Comparison of ENCODE assay signal across 14 cellular contexts in the genomic region with DNA sequence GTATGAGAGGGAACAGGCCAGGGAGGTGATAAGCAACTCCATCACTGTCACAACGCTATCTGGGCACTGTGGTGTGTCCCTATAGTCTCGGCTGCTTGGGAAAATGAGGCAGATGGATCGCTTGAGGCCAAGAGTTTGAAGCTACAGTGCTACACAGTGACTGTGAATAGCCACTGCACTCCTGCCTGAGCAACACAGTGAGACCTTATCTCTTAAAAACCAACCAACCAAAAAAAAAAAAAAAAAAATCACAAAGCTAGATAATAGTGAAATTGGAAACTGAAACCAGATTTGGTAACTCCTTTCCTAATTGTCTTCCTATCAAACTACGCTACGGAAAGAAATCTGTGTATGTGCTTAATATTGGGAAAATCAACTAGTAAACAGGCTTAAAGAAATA. TPM values are rescaled to one million over a fixed set of nuclear protein-coding genes. Genes with fewer than 3 reads are reported as not detected.
DNase-seq lines count a peak whose midpoint lies in the region; ATAC-seq, FAIRE-seq and TF ChIP-seq lines count a peak whose summit lies in the region.
"Had no signal": no experiment of that assay in that cellular context is flagged by ENCODE, and none has a peak within 500 bp of the region (broad histone marks: within the 10 kb centered on the region; RNA-seq: fewer than 3 reads in every experiment).

No MANE protein-coding gene starts in this region.

- peaks cover 7% of the 10 kb centered on the region for H3K9me3 Mint-ChIP-seq in activated CD8-positive, alpha-beta T cell treated with anti-CD3 and anti-CD28 coated beads for 36 hours
- peaks cover 4% of the 10 kb centered on the region for H3K9me3 Mint-ChIP-seq in activated CD8-positive, alpha-beta T cell treated with anti-CD3 and anti-CD28 coated beads, Interleukin-2, amount 10 ng/mL, durations not matched to agents 7 days and 5 days (ENCODE audit: insufficient read depth)
- H3K9me3 Mint-ChIP-seq in astrocyte (ENCODE audit: unreplicated experiment) = peaks cover 1% of the 10 kb centered on the region
- H3K9me3 Mint-ChIP-seq in Calu3 (ENCODE audit: low read depth, unreplicated experiment) = peaks cover 4% of the 10 kb centered on the region

- intact Hi-C loops in activated CD8-positive, alpha-beta T cell treated with anti-CD3 and anti-CD28 coated beads for 36 hours (cut with micrococcal nuclease) = no loop called here
- intact Hi-C loops in thyroid gland (cut with DNase I) (no loop called here), Calu3 (cut with micrococcal nuclease; ENCODE audit: unreplicated experiment) (no loop called here)

- no peak overlapping the region for H3K4me3 ChIP-seq in astrocyte (ENCODE audit: insufficient read depth, low read depth, low read length)
- H3K4me3 ChIP-seq in thyroid gland (replicated peaks in 1 of 3) = no peak overlapping the region

- no peak for ATAC-seq in activated CD8-positive, alpha-beta T cell treated with anti-CD3 and anti-CD28 coated beads for 36 hours
- ATAC-seq in activated CD8-positive, alpha-beta T cell treated with anti-CD3 and anti-CD28 coated beads, Interleukin-2, amount 10 ng/mL, durations not matched to agents 7 days and 5 days = no peak
- ATAC-seq in left lobe of liver = peak; percentile 73
- ATAC-seq in GM21526 (IDR thresholded peaks at IDR 0.05; ENCODE audit: low FRiP score, unreplicated experiment) = no peak
- ATAC-seq: naive thymus-derived CD8-positive, alpha-beta T cell had no signal

- H3K9me3 ChIP-seq in astrocyte (ENCODE audit: insufficient read depth, low read depth, low read length) (no peaks in the 10 kb centered on the region), thyroid gland (no peaks in the 10 kb centered on the region)

- no peak overlapping the region for H2AFZ ChIP-seq in astrocyte (ENCODE audit: low read depth, low read length)

- POLR2A ChIA-PET in activated CD8-positive, alpha-beta T cell treated with anti-CD3 and anti-CD28 coated beads for 36 hours (lab: Charles Lee) = no interaction called here
- POLR2A ChIA-PET in activated CD8-positive, alpha-beta T cell treated with anti-CD3 and anti-CD28 coated beads, Interleukin-2, amount 10 ng/mL, durations not matched to agents 7 days and 5 days (lab: Charles Lee) = interaction anchor here (0.5 to 0.6 kb wide), 2 partner anchors 74 to 186 kb away, joined by 3 read pairs; no protein-coding TSS in a partner anchor

- H4K20me1 ChIP-seq in astrocyte (ENCODE audit: insufficient read depth, low read length) = peaks cover 24% of the 10 kb centered on the region

- peaks cover 27% of the 10 kb centered on the region for H3K79me2 ChIP-seq in astrocyte (ENCODE audit: insufficient read depth, low read length)

- peaks cover 15% of the 10 kb centered on the region for H3K36me3 Mint-ChIP-seq in activated CD8-positive, alpha-beta T cell treated with anti-CD3 and anti-CD28 coated beads for 36 hours (ENCODE audit: low read depth)
- H3K36me3 Mint-ChIP-seq in activated CD8-positive, alpha-beta T cell treated with anti-CD3 and anti-CD28 coated beads, Interleukin-2, amount 10 ng/mL, durations not matched to agents 7 days and 5 days (ENCODE audit: low read depth) = peaks cover 10% of the 10 kb centered on the region
- H3K36me3 Mint-ChIP-seq in astrocyte (ENCODE audit: low read depth, unreplicated experiment) (peaks cover 4% of the 10 kb centered on the region), Calu3 (ENCODE audit: insufficient read depth, unreplicated experiment) (peaks cover 5% of the 10 kb centered on the region)

- CTCF ChIA-PET in activated CD8-positive, alpha-beta T cell treated with anti-CD3 and anti-CD28 coated beads for 36 hours (lab: Charles Lee) = interaction anchor here (1.6 kb wide), 1 partner anchor 13 kb away, joined by 3 read pairs; no protein-coding TSS in a partner anchor
- CTCF ChIA-PET in activated CD8-positive, alpha-beta T cell treated with anti-CD3 and anti-CD28 coated beads, Interleukin-2, amount 10 ng/mL, durations not matched to agents 7 days and 5 days (lab: Charles Lee) = no interaction called here
- CTCF ChIA-PET in Calu3 (lab: Charles Lee) = interaction anchor here (1.2 to 1.5 kb wide), 2 partner anchors 14 to 71 kb away, joined by 3 to 7 read pairs; a partner anchor contains a TSS

- FAIRE-seq in astrocyte (lab: Jason Lieb, UNC) = no peak

- H3K27ac Mint-ChIP-seq in activated CD8-positive, alpha-beta T cell treated with anti-CD3 and anti-CD28 coated beads for 36 hours = peak overlapping the region; percentile 30
- no peak overlapping the region for H3K27ac Mint-ChIP-seq in activated CD8-positive, alpha-beta T cell treated with anti-CD3 and anti-CD28 coated beads, Interleukin-2, amount 10 ng/mL, durations not matched to agents 7 days and 5 days
- H3K27ac Mint-ChIP-seq in astrocyte (ENCODE audit: unreplicated experiment) (no peak overlapping the region), Calu3 (ENCODE audit: unreplicated experiment) (no peak overlapping the region)
- H3K27ac Mint-ChIP-seq: activated CD4-positive, alpha-beta memory T cell treated with anti-CD3 and anti-CD28 coated beads, Interleukin-2, amount 10 ng/mL, durations not matched to agents 7 days and 5 days had no signal

- no peak overlapping the region for H3K4me2 ChIP-seq in astrocyte (ENCODE audit: low read length)

- no peak for DNase-seq in activated CD8-positive, alpha-beta T cell treated with anti-CD3 and anti-CD28 coated beads for 36 hours
- DNase-seq in activated CD8-positive, alpha-beta T cell treated with anti-CD3 and anti-CD28 coated beads, Interleukin-2, amount 10 ng/mL, durations not matched to agents 7 days and 5 days = no peak
- DNase-seq in astrocyte (ENCODE audit: low read depth) (peak; percentile 27), left lobe of liver (ENCODE audit: low spot score) (no peak), thyroid gland (peak; percentile 8 to 15), NCI-H526 (lab: John Stamatoyannopoulos, UW) (no peak), Calu3 (no peak)
- DNase-seq: activated CD4-positive, alpha-beta memory T cell treated with anti-CD3 and anti-CD28 coated beads, Interleukin-2, amount 10 ng/mL, durations not matched to agents 7 days and 5 days; effector memory CD4-positive, alpha-beta T cell; GF-D8; naive thymus-derived CD8-positive, alpha-beta T cell; NCI-H526 treated with DMSO at 0.1 percent for 48 hours had no signal

- no peak overlapping the region for H3K9ac ChIP-seq in astrocyte (ENCODE audit: low read length)

- H3K4me1 ChIP-seq in astrocyte (ENCODE audit: insufficient read depth, low read length) (no peaks in the 10 kb centered on the region), thyroid gland (peaks cover 8 to 13% of the 10 kb centered on the region in 2 donors)

- H3K27me3 Mint-ChIP-seq in activated CD8-positive, alpha-beta T cell treated with anti-CD3 and anti-CD28 coated beads for 36 hours = no peaks in the 10 kb centered on the region
- H3K27me3 Mint-ChIP-seq in activated CD8-positive, alpha-beta T cell treated with anti-CD3 and anti-CD28 coated beads, Interleukin-2, amount 10 ng/mL, durations not matched to agents 7 days and 5 days (ENCODE audit: low read depth) = no peaks in the 10 kb centered on the region
- no peaks in the 10 kb centered on the region for H3K27me3 Mint-ChIP-seq in astrocyte (ENCODE audit: low read depth, unreplicated experiment)
- H3K27me3 Mint-ChIP-seq in Calu3 (ENCODE audit: unreplicated experiment) = no peaks in the 10 kb centered on the region
- H3K27me3 Mint-ChIP-seq: activated CD4-positive, alpha-beta memory T cell treated with anti-CD3 and anti-CD28 coated beads, Interleukin-2, amount 10 ng/mL, durations not matched to agents 7 days and 5 days; activated naive CD4-positive, alpha-beta T cell treated with anti-CD3 and anti-CD28 coated beads, Interleukin-2, amount 50 U/mL, for 24 hours; naive thymus-derived CD8-positive, alpha-beta T cell had no signal

- H3K27ac ChIP-seq in astrocyte (ENCODE audit: low read depth, low read length) (no peak overlapping the region), thyroid gland (peak overlapping the region; percentile 7 to 27 (median 11))

- H3K4me3 Mint-ChIP-seq in activated CD8-positive, alpha-beta T cell treated with anti-CD3 and anti-CD28 coated beads for 36 hours = no peak overlapping the region
- H3K4me3 Mint-ChIP-seq in activated CD8-positive, alpha-beta T cell treated with anti-CD3 and anti-CD28 coated beads, Interleukin-2, amount 10 ng/mL, durations not matched to agents 7 days and 5 days = no peak overlapping the region
- no peak overlapping the region for H3K4me3 Mint-ChIP-seq in astrocyte (ENCODE audit: unreplicated experiment)
- no peak overlapping the region for H3K4me3 Mint-ChIP-seq in Calu3 (ENCODE audit: low read depth, unreplicated experiment)
- H3K4me3 Mint-ChIP-seq: activated CD4-positive, alpha-beta memory T cell treated with anti-CD3 and anti-CD28 coated beads, Interleukin-2, amount 10 ng/mL, durations not matched to agents 7 days and 5 days; activated naive CD4-positive, alpha-beta T cell treated with anti-CD3 and anti-CD28 coated beads, Interleukin-2, amount 50 U/mL, for 24 hours had no signal

- H3K27me3 ChIP-seq in astrocyte (ENCODE audit: insufficient read depth, low read length) (no peaks in the 10 kb centered on the region), thyroid gland (no peaks in the 10 kb centered on the region)

- 64 to 70% methylated on average over 5 of the region's 5 CpGs for whole genome bisulfite sequencing in thyroid gland, 2 donors

- H3K36me3 ChIP-seq in astrocyte (ENCODE audit: insufficient read depth, low read length) (no peaks in the 10 kb centered on the region), thyroid gland (no peaks in the 10 kb centered on the region)

- no TSS peak for BruUV-seq in Calu3 (replicated peaks; lab: Mats Ljungman, UMichigan)

- TF ChIP-seq CTCF in activated CD8-positive, alpha-beta T cell treated with anti-CD3 and anti-CD28 coated beads for 36 hours (IDR thresholded peaks at IDR 0.05) = no peak
- no peak for TF ChIP-seq CTCF in astrocyte (IDR thresholded peaks at IDR 0.05; ENCODE audit: insufficient read depth, low read depth, low read length)
- no peak for TF ChIP-seq CTCF in thyroid gland (IDR thresholded peaks at IDR 0.05)
- no peak for TF ChIP-seq CTCF in Calu3 (IDR thresholded peaks at IDR 0.05; ENCODE audit: unreplicated experiment)

- H3K4me1 Mint-ChIP-seq in activated CD8-positive, alpha-beta T cell treated with anti-CD3 and anti-CD28 coated beads for 36 hours (ENCODE audit: low read depth) = peaks cover 15% of the 10 kb centered on the region
- peaks cover 6% of the 10 kb centered on the region for H3K4me1 Mint-ChIP-seq in activated CD8-positive, alpha-beta T cell treated with anti-CD3 and anti-CD28 coated beads, Interleukin-2, amount 10 ng/mL, durations not matched to agents 7 days and 5 days (ENCODE audit: low read depth)
- H3K4me1 Mint-ChIP-seq in astrocyte (ENCODE audit: low read depth, unreplicated experiment) (no peaks in the 10 kb centered on the region), Calu3 (ENCODE audit: low read depth, unreplicated experiment) (no peaks in the 10 kb centered on the region)

- no peak for TF ChIP-seq POLR2A in thyroid gland (IDR thresholded peaks at IDR 0.05)

RNA-seq across cellular contexts. Expression of a gene that starts 14.1 kb away (rescaled TPM):
- 10 to 100 TPM; 29.9 to 31.0 TPM for total RNA-seq in activated CD8-positive, alpha-beta T cell treated with anti-CD3 and anti-CD28 coated beads for 36 hours
- total RNA-seq in activated CD8-positive, alpha-beta T cell treated with anti-CD3 and anti-CD28 coated beads, Interleukin-2, amount 10 ng/mL, durations not matched to agents 7 days and 5 days = 10 to 100 TPM; 23.4 to 26.9 TPM
- 28.7 and 31.3 TPM in 2 replicates for total RNA-seq in astrocyte
- total RNA-seq in left lobe of liver = 41.8 TPM
- 10 to 100 TPM; 26.5 to 33.9 (median 31.5) TPM for total RNA-seq in thyroid gland
- total RNA-seq in Calu3 (2022) = 89.1 and 89.4 TPM in 2 replicates

Comparison
In these comparisons a context has a peak if more than half of its experiments do, and no peak if none do; other contexts are left out.
1. DNase-seq: peak in astrocyte (single experiment) and thyroid gland (2 of 2); none in activated CD8-positive, alpha-beta T cell treated with anti-CD3 and anti-CD28 coated beads for 36 hours (single experiment), activated CD8-positive, alpha-beta T cell treated with anti-CD3 and anti-CD28 coated beads, Interleukin-2, amount 10 ng/mL, durations not matched to agents 7 days and 5 days (single experiment), left lobe of liver (single experiment), NCI-H526 (0 of 2) and Calu3 (single experiment).